Comparison of ENCODE assay signal across 17 cellular contexts in the genomic region with DNA sequence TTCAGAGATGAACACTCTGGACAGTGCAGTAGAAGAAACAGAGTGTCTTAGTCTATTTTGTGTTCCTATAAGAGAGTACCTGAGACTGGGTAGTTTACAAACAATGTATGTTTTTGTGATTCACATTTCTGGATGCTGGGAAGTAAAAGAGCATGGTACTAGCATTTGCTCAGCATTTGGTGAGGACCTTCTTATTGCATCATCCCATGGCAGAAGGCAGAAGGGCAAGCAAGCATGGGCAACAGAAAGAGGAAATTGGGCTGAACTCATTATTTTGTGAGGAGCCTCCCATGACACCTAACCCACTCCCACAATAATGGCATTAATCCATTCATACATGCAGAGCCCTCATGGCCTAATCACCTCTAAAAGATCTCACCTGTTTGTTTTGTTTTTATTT. TPM values are rescaled to one million over a fixed set of nuclear protein-coding genes. Genes with fewer than 3 reads are reported as not detected.
"Had no signal": no experiment of that assay in that cellular context is flagged by ENCODE, and none has a peak within 500 bp of the region (broad histone marks: within the 10 kb centered on the region; RNA-seq: fewer than 3 reads in every experiment).

No MANE protein-coding gene starts in this region.

- ATAC-seq: activated T-cell treated with anti-CD3 and anti-CD28 coated beads, Interleukin-2, amount 50 U/mL, for 4 hours; WTC11 had no signal

- H3K36me3 ChIP-seq: brain microvascular endothelial cell, cardiac muscle cell had no signal

- DNase-seq: activated CD4-positive, alpha-beta memory T cell treated with anti-CD3 and anti-CD28 coated beads for 36 hours; activated CD4-positive, alpha-beta T cell treated with anti-CD3 and anti-CD28 coated beads, Interleukin-2, amount 10 ng/mL, durations not matched to agents 24 days and 14 days; activated CD4-positive, CD25-positive, alpha-beta regulatory T cell treated with anti-CD3 and anti-CD28 coated beads, Interleukin-2, amount 50 U/mL, for 72 hours; activated CD8-positive, alpha-beta memory T cell treated with anti-CD3 and anti-CD28 coated beads for 24 hours; activated gamma-delta T cell; activated naive CD4-positive, alpha-beta T cell treated with anti-CD3 and anti-CD28 coated beads for 36 hours; activated T-cell treated with anti-CD3 and anti-CD28 coated beads, Interleukin-2, amount 50 U/mL, for 4 hours; brain microvascular endothelial cell; Karpas-422; NCI-H1105 treated with DMSO at 0.1 percent for 48 hours; NCI-H146; NCI-H187 treated with DMSO at 0.1 percent for 48 hours; NCI-H2081 treated with DMSO at 0.1 percent for 48 hours; NCI-H524; SHP77 had no signal

- H3K27ac ChIP-seq: brain microvascular endothelial cell, cardiac muscle cell had no signal

- H3K4me3 ChIP-seq: cardiac muscle cell had no signal

RNA-seq across cellular contexts. Expression of gene ANKS1B, which starts 8.0 kb away (rescaled TPM):
- total RNA-seq: activated naive CD4-positive, alpha-beta T cell treated with anti-CD3 and anti-CD28 coated beads for 36 hours had no signal
